In the genomic region with DNA sequence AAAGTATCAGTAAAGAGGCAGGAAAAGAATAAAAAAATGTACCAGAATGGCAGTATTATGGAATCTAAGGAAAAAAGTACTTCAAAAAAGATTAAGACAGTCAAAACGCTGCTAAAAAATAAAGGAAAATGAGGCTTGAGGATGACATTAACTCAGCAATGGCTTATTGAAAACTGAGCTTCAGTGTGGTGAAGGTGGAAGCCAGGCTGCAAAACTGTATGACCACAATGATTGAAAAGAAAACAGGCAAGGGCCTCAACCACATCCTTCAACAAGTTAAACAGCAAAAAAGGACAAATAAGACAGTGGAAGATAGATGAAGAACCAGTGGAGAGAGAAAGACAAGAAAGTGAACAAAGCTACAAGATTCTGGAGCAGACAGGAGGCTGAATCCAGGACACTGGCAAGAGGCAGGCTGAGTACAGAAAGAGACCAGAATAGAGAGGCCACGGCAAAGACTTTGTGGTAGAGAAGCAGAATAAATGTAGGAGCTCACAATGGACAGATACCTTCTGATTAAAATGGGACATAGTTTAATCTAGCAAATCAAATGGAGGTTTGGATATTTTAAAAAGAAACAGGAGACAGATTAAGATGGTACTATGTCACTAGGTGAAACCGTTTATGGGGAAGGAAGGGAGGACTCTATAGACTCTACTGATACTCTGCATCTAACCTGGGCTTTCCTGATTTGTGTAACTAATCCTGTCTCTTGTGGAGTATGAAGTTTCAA, we compare ENCODE assay signal across 13 cellular contexts.
DNase-seq lines count a peak whose midpoint lies in the region; ATAC-seq and TF ChIP-seq lines count a peak whose summit lies in the region.
"Had no signal": no experiment of that assay in that cellular context is flagged by ENCODE, and none has a peak within 500 bp of the region (broad histone marks: within the 10 kb centered on the region; RNA-seq: fewer than 3 reads in every experiment).

No MANE protein-coding gene starts in this region.

- peak; percentile 23 for DNase-seq in activated CD8-positive, alpha-beta T cell treated with anti-CD3 and anti-CD28 coated beads, Interleukin-2, amount 10 ng/mL, durations not matched to agents 7 days and 5 days
- no peak for DNase-seq in activated CD8-positive, alpha-beta T cell treated with anti-CD3 and anti-CD28 coated beads for 36 hours
- DNase-seq in SW480 (ENCODE audit: low spot score) (peak; percentile 8), nephron progenitor cell (no peak), NCI-H510A (lab: John Stamatoyannopoulos, UW) (no peak), mesenteric fat pad (ENCODE audit: low spot score) (no peak), cortex of kidney (lab: John Stamatoyannopoulos, UW) (no peak)
- DNase-seq: activated naive CD4-positive, alpha-beta T cell; effector memory CD4-positive, alpha-beta T cell; hypothalamus; naive thymus-derived CD4-positive, alpha-beta T cell; stimulated activated naive CD4-positive, alpha-beta T cell treated with Interleukin-2 at 50 U/mL for 16 hours had no signal

- H3K4me1 Mint-ChIP-seq in activated CD8-positive, alpha-beta T cell treated with anti-CD3 and anti-CD28 coated beads, Interleukin-2, amount 10 ng/mL, durations not matched to agents 7 days and 5 days (ENCODE audit: low read depth) = peaks cover 17% of the 10 kb centered on the region
- H3K4me1 Mint-ChIP-seq in activated CD8-positive, alpha-beta T cell treated with anti-CD3 and anti-CD28 coated beads for 36 hours (ENCODE audit: low read depth) = no peaks in the 10 kb centered on the region
- peaks cover 20% of the 10 kb centered on the region for H3K4me1 Mint-ChIP-seq in nephron progenitor cell

- no peak for TF ChIP-seq CTCF in activated CD8-positive, alpha-beta T cell treated with anti-CD3 and anti-CD28 coated beads for 36 hours (IDR thresholded peaks at IDR 0.05)
- TF ChIP-seq CTCF in nephron progenitor cell (IDR thresholded peaks at IDR 0.05) = no peak

- POLR2A ChIA-PET in activated CD8-positive, alpha-beta T cell treated with anti-CD3 and anti-CD28 coated beads, Interleukin-2, amount 10 ng/mL, durations not matched to agents 7 days and 5 days (lab: Charles Lee) = no interaction called here
- POLR2A ChIA-PET in activated CD8-positive, alpha-beta T cell treated with anti-CD3 and anti-CD28 coated beads for 36 hours (lab: Charles Lee) = no interaction called here

- no peaks in the 10 kb centered on the region for H3K9me3 Mint-ChIP-seq in activated CD8-positive, alpha-beta T cell treated with anti-CD3 and anti-CD28 coated beads, Interleukin-2, amount 10 ng/mL, durations not matched to agents 7 days and 5 days (ENCODE audit: insufficient read depth)
- H3K9me3 Mint-ChIP-seq in activated CD8-positive, alpha-beta T cell treated with anti-CD3 and anti-CD28 coated beads for 36 hours = no peaks in the 10 kb centered on the region
- H3K9me3 Mint-ChIP-seq in nephron progenitor cell = no peaks in the 10 kb centered on the region
- H3K9me3 Mint-ChIP-seq: naive thymus-derived CD4-positive, alpha-beta T cell had no signal

- ATAC-seq in activated CD8-positive, alpha-beta T cell treated with anti-CD3 and anti-CD28 coated beads, Interleukin-2, amount 10 ng/mL, durations not matched to agents 7 days and 5 days = no peak
- ATAC-seq in activated CD8-positive, alpha-beta T cell treated with anti-CD3 and anti-CD28 coated beads for 36 hours = no peak
- ATAC-seq in HG02759 (IDR thresholded peaks at IDR 0.05; ENCODE audit: unreplicated experiment) = peak; percentile 73
- ATAC-seq: naive thymus-derived CD4-positive, alpha-beta T cell had no signal

- intact Hi-C loops in activated CD8-positive, alpha-beta T cell treated with anti-CD3 and anti-CD28 coated beads for 36 hours (cut with micrococcal nuclease) = no loop called here

- no peaks in the 10 kb centered on the region for H3K36me3 Mint-ChIP-seq in activated CD8-positive, alpha-beta T cell treated with anti-CD3 and anti-CD28 coated beads, Interleukin-2, amount 10 ng/mL, durations not matched to agents 7 days and 5 days (ENCODE audit: low read depth)
- H3K36me3 Mint-ChIP-seq in activated CD8-positive, alpha-beta T cell treated with anti-CD3 and anti-CD28 coated beads for 36 hours (ENCODE audit: low read depth) = no peaks in the 10 kb centered on the region
- H3K36me3 Mint-ChIP-seq in nephron progenitor cell (ENCODE audit: low read depth) = peaks cover 62% of the 10 kb centered on the region
- H3K36me3 Mint-ChIP-seq: naive thymus-derived CD4-positive, alpha-beta T cell had no signal

- H3K27ac Mint-ChIP-seq in activated CD8-positive, alpha-beta T cell treated with anti-CD3 and anti-CD28 coated beads, Interleukin-2, amount 10 ng/mL, durations not matched to agents 7 days and 5 days = no peak overlapping the region
- H3K27ac Mint-ChIP-seq in activated CD8-positive, alpha-beta T cell treated with anti-CD3 and anti-CD28 coated beads for 36 hours = no peak overlapping the region
- peak overlapping the region; percentile 49 for H3K27ac Mint-ChIP-seq in nephron progenitor cell
- H3K27ac Mint-ChIP-seq: naive thymus-derived CD4-positive, alpha-beta T cell had no signal

- H3K27me3 Mint-ChIP-seq in activated CD8-positive, alpha-beta T cell treated with anti-CD3 and anti-CD28 coated beads, Interleukin-2, amount 10 ng/mL, durations not matched to agents 7 days and 5 days (ENCODE audit: low read depth) = peaks cover 10% of the 10 kb centered on the region
- H3K27me3 Mint-ChIP-seq in activated CD8-positive, alpha-beta T cell treated with anti-CD3 and anti-CD28 coated beads for 36 hours = peaks cover 2% of the 10 kb centered on the region
- no peaks in the 10 kb centered on the region for H3K27me3 Mint-ChIP-seq in nephron progenitor cell (ENCODE audit: low read depth, poor library complexity)

- no peak overlapping the region for H3K4me3 Mint-ChIP-seq in activated CD8-positive, alpha-beta T cell treated with anti-CD3 and anti-CD28 coated beads, Interleukin-2, amount 10 ng/mL, durations not matched to agents 7 days and 5 days
- no peak overlapping the region for H3K4me3 Mint-ChIP-seq in activated CD8-positive, alpha-beta T cell treated with anti-CD3 and anti-CD28 coated beads for 36 hours
- no peak overlapping the region for H3K4me3 Mint-ChIP-seq in nephron progenitor cell
- H3K4me3 Mint-ChIP-seq: naive thymus-derived CD4-positive, alpha-beta T cell had no signal

- CTCF ChIA-PET in activated CD8-positive, alpha-beta T cell treated with anti-CD3 and anti-CD28 coated beads, Interleukin-2, amount 10 ng/mL, durations not matched to agents 7 days and 5 days (lab: Charles Lee) = interaction anchor here (0.7 kb wide), 1 partner anchor 9 kb away, joined by 3 read pairs; no protein-coding TSS in a partner anchor
- CTCF ChIA-PET in activated CD8-positive, alpha-beta T cell treated with anti-CD3 and anti-CD28 coated beads for 36 hours (lab: Charles Lee) = no interaction called here

Comparison
In these comparisons a context has a peak if more than half of its experiments do, and no peak if none do; other contexts are left out.
1. DNase-seq: peak in activated CD8-positive, alpha-beta T cell treated with anti-CD3 and anti-CD28 coated beads, Interleukin-2, amount 10 ng/mL, durations not matched to agents 7 days and 5 days (single experiment) and SW480 (single experiment); none in activated CD8-positive, alpha-beta T cell treated with anti-CD3 and anti-CD28 coated beads for 36 hours (single experiment), nephron progenitor cell (single experiment), NCI-H510A (single experiment), mesenteric fat pad (single experiment) and cortex of kidney (single experiment).